ENCODE assay signal across 1 cellular context in the genomic region with DNA sequence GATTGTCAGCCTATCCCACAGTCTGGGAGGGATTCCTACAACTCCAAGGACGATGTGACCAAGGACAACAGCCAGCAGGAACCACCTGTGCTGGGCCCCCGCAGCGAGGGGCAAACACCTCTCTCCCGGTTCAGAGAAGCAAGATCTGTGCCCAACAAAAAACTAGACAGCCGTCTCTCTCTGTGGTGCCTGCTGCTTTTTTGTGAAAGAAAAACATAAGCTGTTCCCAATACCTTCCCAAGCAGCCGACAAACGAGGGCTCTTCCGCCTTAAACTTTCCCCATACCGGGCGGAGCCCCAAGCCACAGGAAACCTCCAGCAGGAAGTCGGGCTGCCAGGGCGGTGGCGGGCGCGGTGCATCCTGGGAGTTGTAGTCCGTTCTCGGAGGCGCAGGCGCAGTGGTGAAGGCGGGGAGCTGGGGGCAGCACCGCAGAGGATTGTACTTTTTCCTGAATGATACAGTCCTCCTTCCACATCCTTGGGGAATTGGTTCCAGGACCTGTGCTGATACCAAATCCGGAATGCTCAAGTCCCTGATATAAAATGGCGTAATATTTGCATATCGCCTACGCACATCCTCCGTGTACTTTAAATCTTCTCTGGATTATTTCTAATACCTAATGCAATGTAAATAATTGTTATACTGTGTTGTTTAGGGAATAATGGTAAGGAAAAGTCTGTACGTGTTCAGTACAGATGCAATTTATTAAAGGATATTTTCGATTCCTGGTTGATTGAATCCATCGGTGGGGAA.
A peak's percentile ranks its signal among the peaks of the same experiment; 100 is the strongest.
TF ChIP-seq lines count a peak whose summit lies in the region.

No MANE protein-coding gene starts in this region.

TF ChIP-seq in GM12878, 131 proteins besides CTCF, POLR2A, EP300 and RAD21 (continued from another document):
- TF ChIP-seq, protein P1, sequence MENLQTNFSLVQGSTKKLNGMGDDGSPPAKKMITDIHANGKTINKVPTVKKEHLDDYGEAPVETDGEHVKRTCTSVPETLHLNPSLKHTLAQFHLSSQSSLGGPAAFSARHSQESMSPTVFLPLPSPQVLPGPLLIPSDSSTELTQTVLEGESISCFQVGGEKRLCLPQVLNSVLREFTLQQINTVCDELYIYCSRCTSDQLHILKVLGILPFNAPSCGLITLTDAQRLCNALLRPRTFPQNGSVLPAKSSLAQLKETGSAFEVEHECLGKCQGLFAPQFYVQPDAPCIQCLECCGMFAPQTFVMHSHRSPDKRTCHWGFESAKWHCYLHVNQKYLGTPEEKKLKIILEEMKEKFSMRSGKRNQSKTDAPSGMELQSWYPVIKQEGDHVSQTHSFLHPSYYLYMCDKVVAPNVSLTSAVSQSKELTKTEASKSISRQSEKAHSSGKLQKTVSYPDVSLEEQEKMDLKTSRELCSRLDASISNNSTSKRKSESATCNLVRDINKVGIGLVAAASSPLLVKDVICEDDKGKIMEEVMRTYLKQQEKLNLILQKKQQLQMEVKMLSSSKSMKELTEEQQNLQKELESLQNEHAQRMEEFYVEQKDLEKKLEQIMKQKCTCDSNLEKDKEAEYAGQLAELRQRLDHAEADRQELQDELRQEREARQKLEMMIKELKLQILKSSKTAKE (IDR thresholded peaks at IDR 0.05; ENCODE audit: low read depth, poor library complexity, severe bottlenecking): peak; percentile 19
- TF ChIP-seq ATF7 (IDR thresholded peaks at IDR 0.05; ENCODE audit: low read depth) (no peak), SREBF1 (IDR thresholded peaks at IDR 0.05; ENCODE audit: low read length) (0 out of 2 replicates have a peak, but pooled peaks have one; percentile 49), STAT3 (IDR thresholded peaks at IDR 0.05; ENCODE audit: low read depth, low read length) (no peak), TBL1XR1 (IDR thresholded peaks at IDR 0.05; ENCODE audit: low read depth, low read length) (peak; percentile 14; the same call in 1 of the 2 replicates), SMAD1 (IDR thresholded peaks at IDR 0.05; ENCODE audit: low read depth, partially characterized antibody) (peak; percentile 82), ETV6 (conservative IDR thresholded peaks at IDR 0.05 in 1 of 2, IDR thresholded peaks at IDR 0.05 in 1 of 2; ENCODE audit: borderline replicate concordance in 1 of 2, low read depth in 1 of 2) (0 out of 4 replicates have a peak, but pooled peaks of 1 of the 2 experiments have one; percentile 14), CBX5 (IDR thresholded peaks at IDR 0.05; ENCODE audit: low read depth) (no peak), STAT1 (conservative IDR thresholded peaks at IDR 0.05) (0 out of 2 replicates have a peak, but pooled peaks have one; percentile 18), NRF1 (conservative IDR thresholded peaks at IDR 0.05; ENCODE audit: low read depth, low read length) (peak; percentile 52), MEF2A (IDR thresholded peaks at IDR 0.05; ENCODE audit: insufficient read depth, low read depth, low read length) (no peak), BRCA1 (IDR thresholded peaks at IDR 0.05; ENCODE audit: low read depth, low read length) (no peak), RB1 (IDR thresholded peaks at IDR 0.05; ENCODE audit: borderline replicate concordance) (no peak), NBN (IDR thresholded peaks at IDR 0.05) (no peak), SREBF2 (IDR thresholded peaks at IDR 0.05; ENCODE audit: low read length) (no peak), RELA (IDR thresholded peaks at IDR 0.05; ENCODE audit: borderline replicate concordance, partially characterized antibody) (peak; percentile 75), MTA2 (IDR thresholded peaks at IDR 0.05; ENCODE audit: low read depth) (0 out of 2 replicates have a peak, but pooled peaks have one; percentile 28), TCF3 (IDR thresholded peaks at IDR 0.05; ENCODE audit: borderline replicate concordance, insufficient read depth, low read depth, low read length) (no peak), SRF (IDR thresholded peaks at IDR 0.05; ENCODE audit: low read depth in 2 of 2, low read length in 2 of 2) (0 out of 4 replicates have a peak, but pooled peaks of 1 of the 2 experiments have one; percentile 42), MXI1 (IDR thresholded peaks at IDR 0.05; ENCODE audit: low read depth, low read length) (peak; percentile 42; the same call in 1 of the 2 replicates)
- TF ChIP-seq, protein P2, sequence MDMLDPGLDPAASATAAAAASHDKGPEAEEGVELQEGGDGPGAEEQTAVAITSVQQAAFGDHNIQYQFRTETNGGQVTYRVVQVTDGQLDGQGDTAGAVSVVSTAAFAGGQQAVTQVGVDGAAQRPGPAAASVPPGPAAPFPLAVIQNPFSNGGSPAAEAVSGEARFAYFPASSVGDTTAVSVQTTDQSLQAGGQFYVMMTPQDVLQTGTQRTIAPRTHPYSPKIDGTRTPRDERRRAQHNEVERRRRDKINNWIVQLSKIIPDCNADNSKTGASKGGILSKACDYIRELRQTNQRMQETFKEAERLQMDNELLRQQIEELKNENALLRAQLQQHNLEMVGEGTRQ (IDR thresholded peaks at IDR 0.05; ENCODE audit: borderline replicate concordance, low read depth, low read length): no peak
- TF ChIP-seq, protein P3, sequence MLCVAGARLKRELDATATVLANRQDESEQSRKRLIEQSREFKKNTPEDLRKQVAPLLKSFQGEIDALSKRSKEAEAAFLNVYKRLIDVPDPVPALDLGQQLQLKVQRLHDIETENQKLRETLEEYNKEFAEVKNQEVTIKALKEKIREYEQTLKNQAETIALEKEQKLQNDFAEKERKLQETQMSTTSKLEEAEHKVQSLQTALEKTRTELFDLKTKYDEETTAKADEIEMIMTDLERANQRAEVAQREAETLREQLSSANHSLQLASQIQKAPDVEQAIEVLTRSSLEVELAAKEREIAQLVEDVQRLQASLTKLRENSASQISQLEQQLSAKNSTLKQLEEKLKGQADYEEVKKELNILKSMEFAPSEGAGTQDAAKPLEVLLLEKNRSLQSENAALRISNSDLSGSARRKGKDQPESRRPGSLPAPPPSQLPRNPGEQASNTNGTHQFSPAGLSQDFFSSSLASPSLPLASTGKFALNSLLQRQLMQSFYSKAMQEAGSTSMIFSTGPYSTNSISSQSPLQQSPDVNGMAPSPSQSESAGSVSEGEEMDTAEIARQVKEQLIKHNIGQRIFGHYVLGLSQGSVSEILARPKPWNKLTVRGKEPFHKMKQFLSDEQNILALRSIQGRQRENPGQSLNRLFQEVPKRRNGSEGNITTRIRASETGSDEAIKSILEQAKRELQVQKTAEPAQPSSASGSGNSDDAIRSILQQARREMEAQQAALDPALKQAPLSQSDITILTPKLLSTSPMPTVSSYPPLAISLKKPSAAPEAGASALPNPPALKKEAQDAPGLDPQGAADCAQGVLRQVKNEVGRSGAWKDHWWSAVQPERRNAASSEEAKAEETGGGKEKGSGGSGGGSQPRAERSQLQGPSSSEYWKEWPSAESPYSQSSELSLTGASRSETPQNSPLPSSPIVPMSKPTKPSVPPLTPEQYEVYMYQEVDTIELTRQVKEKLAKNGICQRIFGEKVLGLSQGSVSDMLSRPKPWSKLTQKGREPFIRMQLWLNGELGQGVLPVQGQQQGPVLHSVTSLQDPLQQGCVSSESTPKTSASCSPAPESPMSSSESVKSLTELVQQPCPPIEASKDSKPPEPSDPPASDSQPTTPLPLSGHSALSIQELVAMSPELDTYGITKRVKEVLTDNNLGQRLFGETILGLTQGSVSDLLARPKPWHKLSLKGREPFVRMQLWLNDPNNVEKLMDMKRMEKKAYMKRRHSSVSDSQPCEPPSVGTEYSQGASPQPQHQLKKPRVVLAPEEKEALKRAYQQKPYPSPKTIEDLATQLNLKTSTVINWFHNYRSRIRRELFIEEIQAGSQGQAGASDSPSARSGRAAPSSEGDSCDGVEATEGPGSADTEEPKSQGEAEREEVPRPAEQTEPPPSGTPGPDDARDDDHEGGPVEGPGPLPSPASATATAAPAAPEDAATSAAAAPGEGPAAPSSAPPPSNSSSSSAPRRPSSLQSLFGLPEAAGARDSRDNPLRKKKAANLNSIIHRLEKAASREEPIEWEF (IDR thresholded peaks at IDR 0.05; ENCODE audit: insufficient replicate concordance, low read depth, low read length): no peak
- TF ChIP-seq, protein P4, sequence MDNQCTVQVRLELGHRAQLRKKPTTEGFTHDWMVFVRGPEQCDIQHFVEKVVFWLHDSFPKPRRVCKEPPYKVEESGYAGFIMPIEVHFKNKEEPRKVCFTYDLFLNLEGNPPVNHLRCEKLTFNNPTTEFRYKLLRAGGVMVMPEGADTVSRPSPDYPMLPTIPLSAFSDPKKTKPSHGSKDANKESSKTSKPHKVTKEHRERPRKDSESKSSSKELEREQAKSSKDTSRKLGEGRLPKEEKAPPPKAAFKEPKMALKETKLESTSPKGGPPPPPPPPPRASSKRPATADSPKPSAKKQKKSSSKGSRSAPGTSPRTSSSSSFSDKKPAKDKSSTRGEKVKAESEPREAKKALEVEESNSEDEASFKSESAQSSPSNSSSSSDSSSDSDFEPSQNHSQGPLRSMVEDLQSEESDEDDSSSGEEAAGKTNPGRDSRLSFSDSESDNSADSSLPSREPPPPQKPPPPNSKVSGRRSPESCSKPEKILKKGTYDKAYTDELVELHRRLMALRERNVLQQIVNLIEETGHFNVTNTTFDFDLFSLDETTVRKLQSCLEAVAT (IDR thresholded peaks at IDR 0.05): peak; percentile 10
- TF ChIP-seq, protein P5, sequence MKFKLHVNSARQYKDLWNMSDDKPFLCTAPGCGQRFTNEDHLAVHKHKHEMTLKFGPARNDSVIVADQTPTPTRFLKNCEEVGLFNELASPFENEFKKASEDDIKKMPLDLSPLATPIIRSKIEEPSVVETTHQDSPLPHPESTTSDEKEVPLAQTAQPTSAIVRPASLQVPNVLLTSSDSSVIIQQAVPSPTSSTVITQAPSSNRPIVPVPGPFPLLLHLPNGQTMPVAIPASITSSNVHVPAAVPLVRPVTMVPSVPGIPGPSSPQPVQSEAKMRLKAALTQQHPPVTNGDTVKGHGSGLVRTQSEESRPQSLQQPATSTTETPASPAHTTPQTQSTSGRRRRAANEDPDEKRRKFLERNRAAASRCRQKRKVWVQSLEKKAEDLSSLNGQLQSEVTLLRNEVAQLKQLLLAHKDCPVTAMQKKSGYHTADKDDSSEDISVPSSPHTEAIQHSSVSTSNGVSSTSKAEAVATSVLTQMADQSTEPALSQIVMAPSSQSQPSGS (IDR thresholded peaks at IDR 0.05; ENCODE audit: low read length): peak; percentile 76
- TF ChIP-seq, protein P6, sequence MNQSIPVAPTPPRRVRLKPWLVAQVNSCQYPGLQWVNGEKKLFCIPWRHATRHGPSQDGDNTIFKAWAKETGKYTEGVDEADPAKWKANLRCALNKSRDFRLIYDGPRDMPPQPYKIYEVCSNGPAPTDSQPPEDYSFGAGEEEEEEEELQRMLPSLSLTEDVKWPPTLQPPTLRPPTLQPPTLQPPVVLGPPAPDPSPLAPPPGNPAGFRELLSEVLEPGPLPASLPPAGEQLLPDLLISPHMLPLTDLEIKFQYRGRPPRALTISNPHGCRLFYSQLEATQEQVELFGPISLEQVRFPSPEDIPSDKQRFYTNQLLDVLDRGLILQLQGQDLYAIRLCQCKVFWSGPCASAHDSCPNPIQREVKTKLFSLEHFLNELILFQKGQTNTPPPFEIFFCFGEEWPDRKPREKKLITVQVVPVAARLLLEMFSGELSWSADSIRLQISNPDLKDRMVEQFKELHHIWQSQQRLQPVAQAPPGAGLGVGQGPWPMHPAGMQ (IDR thresholded peaks at IDR 0.05; ENCODE audit: borderline replicate concordance): no peak
